Comparison of ENCODE assay signal across 1 cellular context in the genomic region with DNA sequence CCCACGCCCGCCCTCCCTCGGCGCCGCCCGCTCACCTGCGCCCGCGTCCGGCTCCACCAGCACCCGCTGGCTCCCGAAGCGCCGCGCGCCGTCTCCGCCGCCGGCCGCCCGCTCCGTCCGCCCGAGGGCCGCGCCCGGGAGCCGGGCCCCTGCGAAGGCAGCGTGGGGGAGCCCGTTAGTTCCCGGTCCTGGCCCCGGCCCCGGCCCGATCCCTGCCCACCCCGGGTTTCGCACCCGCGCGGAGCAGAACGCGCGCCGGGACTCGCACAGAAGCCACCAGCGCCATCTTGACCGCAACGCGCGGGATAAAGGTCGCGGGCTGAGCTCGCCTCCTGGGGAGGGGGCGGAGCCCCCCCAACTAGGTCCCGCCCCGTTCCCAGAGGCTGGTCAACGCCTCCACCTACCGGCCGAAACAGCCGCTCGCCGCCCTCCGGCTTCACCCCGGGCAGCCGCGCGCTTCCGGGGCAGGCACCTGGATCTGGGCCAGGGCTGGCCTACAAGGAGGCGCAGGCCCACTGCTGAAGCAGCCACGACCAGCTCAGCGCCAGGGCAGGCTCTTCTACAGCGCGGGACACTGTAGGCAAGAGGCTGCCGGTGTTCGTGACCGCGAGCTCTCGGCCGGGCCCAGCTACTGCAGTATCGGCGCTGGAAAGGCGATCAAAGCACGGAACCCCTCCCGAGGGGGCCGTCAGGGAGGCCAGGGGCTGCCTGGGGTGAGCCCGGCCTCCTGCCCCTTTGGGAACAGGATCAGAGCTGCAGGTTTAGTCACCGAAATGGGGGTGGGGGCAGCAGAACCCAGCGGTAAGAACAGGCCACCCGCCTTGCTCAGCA.
TF ChIP-seq lines count a peak whose summit lies in the region.

A gene with protein sequence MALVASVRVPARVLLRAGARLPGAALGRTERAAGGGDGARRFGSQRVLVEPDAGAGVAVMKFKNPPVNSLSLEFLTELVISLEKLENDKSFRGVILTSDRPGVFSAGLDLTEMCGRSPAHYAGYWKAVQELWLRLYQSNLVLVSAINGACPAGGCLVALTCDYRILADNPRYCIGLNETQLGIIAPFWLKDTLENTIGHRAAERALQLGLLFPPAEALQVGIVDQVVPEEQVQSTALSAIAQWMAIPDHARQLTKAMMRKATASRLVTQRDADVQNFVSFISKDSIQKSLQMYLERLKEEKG (minus strand): TSS at position 307 of the 831 bp plus-strand sequence. CDS start 21 bp downstream, at position 286.

TF ChIP-seq in HepG2, 621 proteins besides CTCF, POLR2A, EP300 and RAD21 (continued from another document and continues in another):
- TF ChIP-seq, protein P1, sequence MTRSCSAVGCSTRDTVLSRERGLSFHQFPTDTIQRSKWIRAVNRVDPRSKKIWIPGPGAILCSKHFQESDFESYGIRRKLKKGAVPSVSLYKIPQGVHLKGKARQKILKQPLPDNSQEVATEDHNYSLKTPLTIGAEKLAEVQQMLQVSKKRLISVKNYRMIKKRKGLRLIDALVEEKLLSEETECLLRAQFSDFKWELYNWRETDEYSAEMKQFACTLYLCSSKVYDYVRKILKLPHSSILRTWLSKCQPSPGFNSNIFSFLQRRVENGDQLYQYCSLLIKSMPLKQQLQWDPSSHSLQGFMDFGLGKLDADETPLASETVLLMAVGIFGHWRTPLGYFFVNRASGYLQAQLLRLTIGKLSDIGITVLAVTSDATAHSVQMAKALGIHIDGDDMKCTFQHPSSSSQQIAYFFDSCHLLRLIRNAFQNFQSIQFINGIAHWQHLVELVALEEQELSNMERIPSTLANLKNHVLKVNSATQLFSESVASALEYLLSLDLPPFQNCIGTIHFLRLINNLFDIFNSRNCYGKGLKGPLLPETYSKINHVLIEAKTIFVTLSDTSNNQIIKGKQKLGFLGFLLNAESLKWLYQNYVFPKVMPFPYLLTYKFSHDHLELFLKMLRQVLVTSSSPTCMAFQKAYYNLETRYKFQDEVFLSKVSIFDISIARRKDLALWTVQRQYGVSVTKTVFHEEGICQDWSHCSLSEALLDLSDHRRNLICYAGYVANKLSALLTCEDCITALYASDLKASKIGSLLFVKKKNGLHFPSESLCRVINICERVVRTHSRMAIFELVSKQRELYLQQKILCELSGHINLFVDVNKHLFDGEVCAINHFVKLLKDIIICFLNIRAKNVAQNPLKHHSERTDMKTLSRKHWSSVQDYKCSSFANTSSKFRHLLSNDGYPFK (CRISPR knock-in tag; IDR thresholded peaks at IDR 0.05; ENCODE audit: borderline replicate concordance): peak; percentile 83; the same call in 1 of the 2 replicates
- TF ChIP-seq REPIN1 (CRISPR knock-in tag; IDR thresholded peaks at IDR 0.05; ENCODE audit: borderline replicate concordance, low read depth): peak; percentile 95
- TF ChIP-seq CAMTA2 (CRISPR knock-in tag; IDR thresholded peaks at IDR 0.05; ENCODE audit: borderline replicate concordance): peak; percentile 82; the same call in 1 of the 2 replicates
- TF ChIP-seq HNF4G (IDR thresholded peaks at IDR 0.05; ENCODE audit: borderline replicate concordance, low read depth, low read length): peak; percentile 88
- peak; percentile 86; the same call in 1 of the 2 replicates for TF ChIP-seq HNF4G (CRISPR knock-in tag; IDR thresholded peaks at IDR 0.05; ENCODE audit: borderline replicate concordance, low read depth)
- TF ChIP-seq SMAD3 (CRISPR knock-in tag; IDR thresholded peaks at IDR 0.05): no peak; the same call in 1 of the 2 replicates
- peak; percentile 98 for TF ChIP-seq SRSF1 (optimal IDR thresholded peaks at IDR 0.05; ENCODE audit: low read depth, low read length)
- 0 out of 2 replicates have a peak, but pooled peaks have one; percentile 56 for TF ChIP-seq HMG20B (CRISPR knock-in tag; conservative IDR thresholded peaks at IDR 0.05)
- TF ChIP-seq ZNF644 (CRISPR knock-in tag; IDR thresholded peaks at IDR 0.05; ENCODE audit: low read depth): no peak
- TF ChIP-seq, protein P2, sequence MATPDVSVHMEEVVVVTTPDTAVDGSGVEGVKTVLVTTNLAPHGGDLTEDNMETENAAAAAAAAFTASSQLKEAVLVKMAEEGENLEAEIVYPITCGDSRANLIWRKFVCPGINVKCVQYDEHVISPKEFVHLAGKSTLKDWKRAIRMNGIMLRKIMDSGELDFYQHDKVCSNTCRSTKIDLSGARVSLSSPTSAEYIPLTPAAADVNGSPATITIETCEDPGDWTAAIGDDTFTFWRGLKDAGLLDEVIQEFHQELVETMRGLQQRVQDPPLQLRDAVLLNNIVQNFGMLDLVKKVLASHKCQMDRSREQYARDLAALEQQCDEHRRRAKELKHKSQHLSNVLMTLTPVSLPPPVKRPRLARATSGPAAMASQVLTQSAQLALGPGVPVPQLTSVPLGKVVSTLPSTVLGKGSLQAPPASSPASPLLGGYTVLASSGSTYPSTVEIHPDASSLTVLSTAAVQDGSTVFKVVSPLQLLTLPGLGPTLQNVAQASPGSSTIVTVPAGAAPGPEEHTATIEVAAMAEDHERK (CRISPR knock-in tag; IDR thresholded peaks at IDR 0.05; ENCODE audit: low read depth): no peak
- TF ChIP-seq TGIF2 (CRISPR knock-in tag; IDR thresholded peaks at IDR 0.05): peak; percentile 79; the same call in 1 of the 2 replicates
- peak; percentile 71 for TF ChIP-seq SALL1 (CRISPR knock-in tag; IDR thresholded peaks at IDR 0.05)
- no peak for TF ChIP-seq PLRG1 (conservative IDR thresholded peaks at IDR 0.05)
- peak; percentile 81; the same call in 1 of the 2 replicates for TF ChIP-seq SATB2 (CRISPR knock-in tag; IDR thresholded peaks at IDR 0.05)
- TF ChIP-seq, protein P3, sequence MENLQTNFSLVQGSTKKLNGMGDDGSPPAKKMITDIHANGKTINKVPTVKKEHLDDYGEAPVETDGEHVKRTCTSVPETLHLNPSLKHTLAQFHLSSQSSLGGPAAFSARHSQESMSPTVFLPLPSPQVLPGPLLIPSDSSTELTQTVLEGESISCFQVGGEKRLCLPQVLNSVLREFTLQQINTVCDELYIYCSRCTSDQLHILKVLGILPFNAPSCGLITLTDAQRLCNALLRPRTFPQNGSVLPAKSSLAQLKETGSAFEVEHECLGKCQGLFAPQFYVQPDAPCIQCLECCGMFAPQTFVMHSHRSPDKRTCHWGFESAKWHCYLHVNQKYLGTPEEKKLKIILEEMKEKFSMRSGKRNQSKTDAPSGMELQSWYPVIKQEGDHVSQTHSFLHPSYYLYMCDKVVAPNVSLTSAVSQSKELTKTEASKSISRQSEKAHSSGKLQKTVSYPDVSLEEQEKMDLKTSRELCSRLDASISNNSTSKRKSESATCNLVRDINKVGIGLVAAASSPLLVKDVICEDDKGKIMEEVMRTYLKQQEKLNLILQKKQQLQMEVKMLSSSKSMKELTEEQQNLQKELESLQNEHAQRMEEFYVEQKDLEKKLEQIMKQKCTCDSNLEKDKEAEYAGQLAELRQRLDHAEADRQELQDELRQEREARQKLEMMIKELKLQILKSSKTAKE (CRISPR knock-in tag; IDR thresholded peaks at IDR 0.05; ENCODE audit: borderline replicate concordance): peak; percentile 52; the same call in 1 of the 2 replicates
- TF ChIP-seq NCOA2 (CRISPR knock-in tag; IDR thresholded peaks at IDR 0.05): peak; percentile 50
- TF ChIP-seq, protein P4, sequence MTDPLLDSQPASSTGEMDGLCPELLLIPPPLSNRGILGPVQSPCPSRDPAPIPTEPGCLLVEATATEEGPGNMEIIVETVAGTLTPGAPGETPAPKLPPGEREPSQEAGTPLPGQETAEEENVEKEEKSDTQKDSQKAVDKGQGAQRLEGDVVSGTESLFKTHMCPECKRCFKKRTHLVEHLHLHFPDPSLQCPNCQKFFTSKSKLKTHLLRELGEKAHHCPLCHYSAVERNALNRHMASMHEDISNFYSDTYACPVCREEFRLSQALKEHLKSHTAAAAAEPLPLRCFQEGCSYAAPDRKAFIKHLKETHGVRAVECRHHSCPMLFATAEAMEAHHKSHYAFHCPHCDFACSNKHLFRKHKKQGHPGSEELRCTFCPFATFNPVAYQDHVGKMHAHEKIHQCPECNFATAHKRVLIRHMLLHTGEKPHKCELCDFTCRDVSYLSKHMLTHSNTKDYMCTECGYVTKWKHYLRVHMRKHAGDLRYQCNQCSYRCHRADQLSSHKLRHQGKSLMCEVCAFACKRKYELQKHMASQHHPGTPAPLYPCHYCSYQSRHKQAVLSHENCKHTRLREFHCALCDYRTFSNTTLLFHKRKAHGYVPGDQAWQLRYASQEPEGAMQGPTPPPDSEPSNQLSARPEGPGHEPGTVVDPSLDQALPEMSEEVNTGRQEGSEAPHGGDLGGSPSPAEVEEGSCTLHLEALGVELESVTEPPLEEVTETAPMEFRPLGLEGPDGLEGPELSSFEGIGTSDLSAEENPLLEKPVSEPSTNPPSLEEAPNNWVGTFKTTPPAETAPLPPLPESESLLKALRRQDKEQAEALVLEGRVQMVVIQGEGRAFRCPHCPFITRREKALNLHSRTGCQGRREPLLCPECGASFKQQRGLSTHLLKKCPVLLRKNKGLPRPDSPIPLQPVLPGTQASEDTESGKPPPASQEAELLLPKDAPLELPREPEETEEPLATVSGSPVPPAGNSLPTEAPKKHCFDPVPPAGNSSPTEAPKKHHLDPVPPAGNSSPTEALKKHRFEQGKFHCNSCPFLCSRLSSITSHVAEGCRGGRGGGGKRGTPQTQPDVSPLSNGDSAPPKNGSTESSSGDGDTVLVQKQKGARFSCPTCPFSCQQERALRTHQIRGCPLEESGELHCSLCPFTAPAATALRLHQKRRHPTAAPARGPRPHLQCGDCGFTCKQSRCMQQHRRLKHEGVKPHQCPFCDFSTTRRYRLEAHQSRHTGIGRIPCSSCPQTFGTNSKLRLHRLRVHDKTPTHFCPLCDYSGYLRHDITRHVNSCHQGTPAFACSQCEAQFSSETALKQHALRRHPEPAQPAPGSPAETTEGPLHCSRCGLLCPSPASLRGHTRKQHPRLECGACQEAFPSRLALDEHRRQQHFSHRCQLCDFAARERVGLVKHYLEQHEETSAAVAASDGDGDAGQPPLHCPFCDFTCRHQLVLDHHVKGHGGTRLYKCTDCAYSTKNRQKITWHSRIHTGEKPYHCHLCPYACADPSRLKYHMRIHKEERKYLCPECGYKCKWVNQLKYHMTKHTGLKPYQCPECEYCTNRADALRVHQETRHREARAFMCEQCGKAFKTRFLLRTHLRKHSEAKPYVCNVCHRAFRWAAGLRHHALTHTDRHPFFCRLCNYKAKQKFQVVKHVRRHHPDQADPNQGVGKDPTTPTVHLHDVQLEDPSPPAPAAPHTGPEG (CRISPR knock-in tag; IDR thresholded peaks at IDR 0.05): no peak
- TF ChIP-seq ZFP37 (CRISPR knock-in tag; IDR thresholded peaks at IDR 0.05; ENCODE audit: borderline replicate concordance): no peak; the same call in 1 of the 2 replicates
- no peak; the same call in 1 of the 2 replicates for TF ChIP-seq ZNF616 (CRISPR knock-in tag; IDR thresholded peaks at IDR 0.05; ENCODE audit: low read depth)
- TF ChIP-seq ZNF713 (CRISPR knock-in tag; IDR thresholded peaks at IDR 0.05): 0 out of 2 replicates have a peak, but pooled peaks have one; percentile 22
- TF ChIP-seq PPARG (CRISPR knock-in tag; conservative IDR thresholded peaks at IDR 0.05): peak; percentile 75
- TF ChIP-seq, protein P5, sequence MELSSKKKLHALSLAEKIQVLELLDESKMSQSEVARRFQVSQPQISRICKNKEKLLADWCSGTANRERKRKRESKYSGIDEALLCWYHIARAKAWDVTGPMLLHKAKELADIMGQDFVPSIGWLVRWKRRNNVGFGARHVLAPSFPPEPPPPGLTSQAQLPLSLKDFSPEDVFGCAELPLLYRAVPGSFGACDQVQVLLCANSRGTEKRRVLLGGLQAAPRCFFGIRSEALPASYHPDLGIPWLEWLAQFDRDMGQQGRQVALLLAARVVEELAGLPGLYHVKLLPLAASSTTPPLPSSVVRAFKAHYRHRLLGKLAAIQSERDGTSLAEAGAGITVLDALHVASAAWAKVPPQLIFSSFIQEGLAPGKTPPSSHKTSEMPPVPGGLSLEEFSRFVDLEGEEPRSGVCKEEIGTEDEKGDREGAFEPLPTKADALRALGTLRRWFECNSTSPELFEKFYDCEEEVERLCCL (CRISPR knock-in tag; IDR thresholded peaks at IDR 0.05; ENCODE audit: borderline replicate concordance): no peak
- peak in 1 of 2 experiments; percentile 81; a peak in 2 of 4 replicates for TF ChIP-seq KLF16 (CRISPR knock-in tag; IDR thresholded peaks at IDR 0.05)
- peak; percentile 82 for TF ChIP-seq ZNF605 (CRISPR knock-in tag; IDR thresholded peaks at IDR 0.05)
- peak; percentile 73; the same call in 1 of the 2 replicates for TF ChIP-seq YEATS2 (CRISPR knock-in tag; IDR thresholded peaks at IDR 0.05; ENCODE audit: borderline replicate concordance)
- TF ChIP-seq MXI1 (IDR thresholded peaks at IDR 0.05; ENCODE audit: borderline replicate concordance, low read depth, low read length): peak; percentile 74; the same call in 1 of the 3 replicates
- TF ChIP-seq SALL2 (CRISPR knock-in tag; IDR thresholded peaks at IDR 0.05): peak; percentile 65; the same call in 1 of the 2 replicates
- no peak for TF ChIP-seq ZKSCAN1 (IDR thresholded peaks at IDR 0.05; ENCODE audit: low read length)
- TF ChIP-seq HNRNPK (IDR thresholded peaks at IDR 0.05; ENCODE audit: low read depth, low read length, poor library complexity, severe bottlenecking): peak; percentile 70
- TF ChIP-seq, protein P6, sequence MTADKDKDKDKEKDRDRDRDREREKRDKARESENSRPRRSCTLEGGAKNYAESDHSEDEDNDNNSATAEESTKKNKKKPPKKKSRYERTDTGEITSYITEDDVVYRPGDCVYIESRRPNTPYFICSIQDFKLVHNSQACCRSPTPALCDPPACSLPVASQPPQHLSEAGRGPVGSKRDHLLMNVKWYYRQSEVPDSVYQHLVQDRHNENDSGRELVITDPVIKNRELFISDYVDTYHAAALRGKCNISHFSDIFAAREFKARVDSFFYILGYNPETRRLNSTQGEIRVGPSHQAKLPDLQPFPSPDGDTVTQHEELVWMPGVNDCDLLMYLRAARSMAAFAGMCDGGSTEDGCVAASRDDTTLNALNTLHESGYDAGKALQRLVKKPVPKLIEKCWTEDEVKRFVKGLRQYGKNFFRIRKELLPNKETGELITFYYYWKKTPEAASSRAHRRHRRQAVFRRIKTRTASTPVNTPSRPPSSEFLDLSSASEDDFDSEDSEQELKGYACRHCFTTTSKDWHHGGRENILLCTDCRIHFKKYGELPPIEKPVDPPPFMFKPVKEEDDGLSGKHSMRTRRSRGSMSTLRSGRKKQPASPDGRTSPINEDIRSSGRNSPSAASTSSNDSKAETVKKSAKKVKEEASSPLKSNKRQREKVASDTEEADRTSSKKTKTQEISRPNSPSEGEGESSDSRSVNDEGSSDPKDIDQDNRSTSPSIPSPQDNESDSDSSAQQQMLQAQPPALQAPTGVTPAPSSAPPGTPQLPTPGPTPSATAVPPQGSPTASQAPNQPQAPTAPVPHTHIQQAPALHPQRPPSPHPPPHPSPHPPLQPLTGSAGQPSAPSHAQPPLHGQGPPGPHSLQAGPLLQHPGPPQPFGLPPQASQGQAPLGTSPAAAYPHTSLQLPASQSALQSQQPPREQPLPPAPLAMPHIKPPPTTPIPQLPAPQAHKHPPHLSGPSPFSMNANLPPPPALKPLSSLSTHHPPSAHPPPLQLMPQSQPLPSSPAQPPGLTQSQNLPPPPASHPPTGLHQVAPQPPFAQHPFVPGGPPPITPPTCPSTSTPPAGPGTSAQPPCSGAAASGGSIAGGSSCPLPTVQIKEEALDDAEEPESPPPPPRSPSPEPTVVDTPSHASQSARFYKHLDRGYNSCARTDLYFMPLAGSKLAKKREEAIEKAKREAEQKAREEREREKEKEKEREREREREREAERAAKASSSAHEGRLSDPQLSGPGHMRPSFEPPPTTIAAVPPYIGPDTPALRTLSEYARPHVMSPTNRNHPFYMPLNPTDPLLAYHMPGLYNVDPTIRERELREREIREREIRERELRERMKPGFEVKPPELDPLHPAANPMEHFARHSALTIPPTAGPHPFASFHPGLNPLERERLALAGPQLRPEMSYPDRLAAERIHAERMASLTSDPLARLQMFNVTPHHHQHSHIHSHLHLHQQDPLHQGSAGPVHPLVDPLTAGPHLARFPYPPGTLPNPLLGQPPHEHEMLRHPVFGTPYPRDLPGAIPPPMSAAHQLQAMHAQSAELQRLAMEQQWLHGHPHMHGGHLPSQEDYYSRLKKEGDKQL (CRISPR knock-in tag; IDR thresholded peaks at IDR 0.05; ENCODE audit: low read depth): no peak; the same call in 1 of the 2 replicates
- TF ChIP-seq KMT2B (CRISPR knock-in tag; IDR thresholded peaks at IDR 0.05): peak; percentile 45; the same call in 1 of the 2 replicates
- TF ChIP-seq SRY (CRISPR knock-in tag; IDR thresholded peaks at IDR 0.05): peak; percentile 56; the same call in 1 of the 2 replicates
- peak; percentile 87 for TF ChIP-seq TAF1 (CRISPR knock-in tag; IDR thresholded peaks at IDR 0.05)
